In genomic region chr11:133441964-133442660, GRCh38 we compare ENCODE assay signal across 24 cellular contexts.
A peak's percentile ranks its signal among the peaks of the same experiment; 100 is the strongest.
DNase-seq lines count a peak whose midpoint lies in the region; ATAC-seq, FAIRE-seq and TF ChIP-seq lines count a peak whose summit lies in the region.
"Had no signal": no experiment of that assay in that cellular context is flagged by ENCODE, and none has a peak within 500 bp of the region (broad histone marks: within the 10 kb centered on the region; RNA-seq: fewer than 3 reads in every experiment).

No MANE protein-coding gene starts in this region.

- no peaks in the 10 kb centered on the region for H3K23me2 ChIP-seq in H1 (ENCODE audit: low read depth, low read length)

- CTCF ChIA-PET in H1 (lab: Charles Lee; ENCODE audit: partially characterized antibody) (no interaction called here), PC-3 (lab: Charles Lee) (no interaction called here)
- CTCF ChIA-PET in activated CD4-positive, alpha-beta memory T cell treated with anti-CD3 and anti-CD28 coated beads for 36 hours (lab: Charles Lee), result no interaction called here

- H3K9me3 Mint-ChIP-seq in activated CD4-positive, alpha-beta memory T cell treated with anti-CD3 and anti-CD28 coated beads for 36 hours, result no peaks in the 10 kb centered on the region

- ATAC-seq in esophagus mucosa, result no peak
- no peak for ATAC-seq in PC-3
- ATAC-seq: K562 had no signal

- H3K23ac ChIP-seq in H1 (ENCODE audit: insufficient read length), result no peak overlapping the region

- no peak overlapping the region for H2AK5ac ChIP-seq in H1 (ENCODE audit: low read depth, low read length)

- BruUV-seq in PC-3 (replicated peaks; lab: Mats Ljungman, UMichigan), result no TSS peak

- no peak overlapping the region for H3K27ac Mint-ChIP-seq in activated CD4-positive, alpha-beta memory T cell treated with anti-CD3 and anti-CD28 coated beads for 36 hours
- H3K27ac Mint-ChIP-seq: CD4-positive, CD25-positive, alpha-beta regulatory T cell; CD8-positive, alpha-beta memory T cell had no signal

- no peaks in the 10 kb centered on the region for H3K9me2 ChIP-seq in PC-3 (replicated peaks; ENCODE audit: low read length)

- H3K27me3 ChIP-seq in HUES48 (ENCODE audit: control insufficient read depth, insufficient read depth, low read length) (no peaks in the 10 kb centered on the region), H1 (replicated peaks in 1 of 4; ENCODE audit: control insufficient read depth in 3 of 4, extremely low read depth in 1 of 4, insufficient read depth in 3 of 4, low read length in 3 of 4) (no peaks in the 10 kb centered on the region), iPS-18a (ENCODE audit: control insufficient read depth, insufficient read depth, low read length) (no peaks in the 10 kb centered on the region), PC-3 (ENCODE audit: low read length) (peaks cover 2% of the 10 kb centered on the region; the same call in 1 of the 2 replicates)

- H3K79me2 ChIP-seq in H1 (ENCODE audit: control insufficient read depth in 1 of 2, insufficient read depth in 2 of 2, low read length in 2 of 2) (no peaks in the 10 kb centered on the region), PC-3 (ENCODE audit: low read length) (no peaks in the 10 kb centered on the region)

- H3K14ac ChIP-seq in H1 (ENCODE audit: insufficient read length), result no peak overlapping the region

- no peak for TF ChIP-seq EP300 in H1 (IDR thresholded peaks at IDR 0.05; ENCODE audit: borderline replicate concordance in 1 of 2, low read depth in 2 of 2, low read length in 2 of 2)

- H2BK5ac ChIP-seq in H1 (ENCODE audit: low read depth, low read length), result peak overlapping the region; percentile 69; the same call in 1 of the 2 replicates

- H2BK120ac ChIP-seq in H1 (replicated peaks; ENCODE audit: low read depth, low read length), result no peak overlapping the region

- no peak overlapping the region for H3K56ac ChIP-seq in H1 (replicated peaks; ENCODE audit: insufficient read length, low read depth, low read length)

- POLR2A ChIA-PET in H1 (lab: Charles Lee; ENCODE audit: partially characterized antibody), result interaction anchor here (1.3 kb wide), 1 partner anchor 102 kb away, joined by 4 read pairs; no protein-coding TSS in a partner anchor
- POLR2A ChIA-PET in PC-3 (lab: Charles Lee; ENCODE audit: unreplicated experiment), result no interaction called here
- POLR2A ChIA-PET in activated CD4-positive, alpha-beta memory T cell treated with anti-CD3 and anti-CD28 coated beads for 36 hours (lab: Charles Lee), result no interaction called here

- TF ChIP-seq POLR2A in H1 (IDR thresholded peaks at IDR 0.05; ENCODE audit: control extremely low read depth in 1 of 2, low read depth in 2 of 2, low read length in 2 of 2), result no peak

- no peaks in the 10 kb centered on the region for H3K27me3 Mint-ChIP-seq in activated CD4-positive, alpha-beta memory T cell treated with anti-CD3 and anti-CD28 coated beads for 36 hours
- H3K27me3 Mint-ChIP-seq: CD8-positive, alpha-beta memory T cell had no signal

- H4K91ac ChIP-seq in H1 (replicated peaks; ENCODE audit: insufficient read length, low read length), result no peak overlapping the region

- H3K4me3 ChIP-seq in HUES48 (ENCODE audit: low read depth, low read length) (peak overlapping the region; percentile 14; the same call in 1 of the 2 replicates), H1 (ENCODE audit: extremely low read depth in 1 of 4, insufficient read depth in 2 of 4, low read depth in 3 of 4, low read length in 4 of 4) (peak overlapping the region in 1 of 4 experiments; percentile 1; a peak in 1 of 8 replicates), iPS-18a (ENCODE audit: low read length) (peak overlapping the region; percentile 46), PC-3 (ENCODE audit: low read length) (no peak overlapping the region), coronary artery (no peak overlapping the region)
- H3K4me3 ChIP-seq: GM23248, K562 had no signal

- TF ChIP-seq RAD21 in H1 (IDR thresholded peaks at IDR 0.05 in 1 of 2, conservative IDR thresholded peaks at IDR 0.05 in 1 of 2; ENCODE audit: low read depth in 2 of 2, low read length in 2 of 2), result no peak

- H3K18ac ChIP-seq in H1 (ENCODE audit: extremely low read depth, low read length), result no peak overlapping the region

- H4K20me1 ChIP-seq in H1 (replicated peaks in 1 of 2; ENCODE audit: control insufficient read depth in 1 of 2, insufficient read depth in 2 of 2, low read length in 2 of 2) (no peaks in the 10 kb centered on the region), PC-3 (ENCODE audit: low read length) (no peaks in the 10 kb centered on the region)

- no peak for TF ChIP-seq CTCF in H1 (IDR thresholded peaks at IDR 0.05; ENCODE audit: control extremely low read depth in 1 of 3, insufficient read depth in 1 of 3, low read depth in 1 of 3, low read length in 3 of 3)
- no peak for TF ChIP-seq CTCF in PC-3 (conservative IDR thresholded peaks at IDR 0.05; ENCODE audit: low read depth, low read length)
- no peak for TF ChIP-seq CTCF in coronary artery (IDR thresholded peaks at IDR 0.05)

- no peaks in the 10 kb centered on the region for H3K36me3 Mint-ChIP-seq in activated CD4-positive, alpha-beta memory T cell treated with anti-CD3 and anti-CD28 coated beads for 36 hours
- H3K36me3 Mint-ChIP-seq: CD4-positive, CD25-positive, alpha-beta regulatory T cell; CD8-positive, alpha-beta memory T cell had no signal

- H3K79me1 ChIP-seq in H1 (ENCODE audit: low read depth, low read length), result no peaks in the 10 kb centered on the region

- H3K9ac ChIP-seq in HUES48 (ENCODE audit: low read depth, low read length) (peak overlapping the region; percentile 18; the same call in 1 of the 2 replicates), H1 (replicated peaks in 1 of 4; ENCODE audit: extremely low read depth in 1 of 4, low read depth in 3 of 4, low read length in 3 of 4) (no peak overlapping the region), iPS-18a (ENCODE audit: low read length) (peak overlapping the region; percentile 17), PC-3 (ENCODE audit: low read length) (no peak overlapping the region)
- H3K9ac ChIP-seq: GM23248 had no signal

- H3K4me1 ChIP-seq in HUES48 (ENCODE audit: control insufficient read depth, insufficient read depth, low read length) (peaks cover 30% of the 10 kb centered on the region), H1 (replicated peaks in 1 of 4; ENCODE audit: control insufficient read depth in 3 of 4, insufficient read depth in 4 of 4, low read length in 3 of 4) (peaks cover 0 to 11% (median 6%) of the 10 kb centered on the region in 4 experiments; a peak in 5 of 7 replicates), iPS-18a (ENCODE audit: control insufficient read depth, low read depth, low read length) (peaks cover 23% of the 10 kb centered on the region), PC-3 (ENCODE audit: insufficient read depth, low read length) (no peaks in the 10 kb centered on the region)
- H3K4me1 ChIP-seq: BE2C had no signal

- no peak overlapping the region for H2AFZ ChIP-seq in H1 (ENCODE audit: low read length)
- H2AFZ ChIP-seq in PC-3 (ENCODE audit: low read length), result no peak overlapping the region
- H2AFZ ChIP-seq: GM23248 had no signal

- H2BK15ac ChIP-seq in H1 (ENCODE audit: low read length), result no peak overlapping the region

- peak overlapping the region in 1 of 2 experiments; percentile 4; a peak in 1 of 4 replicates for H3K4me2 ChIP-seq in H1 (ENCODE audit: insufficient read depth in 1 of 2, low read depth in 2 of 2, low read length in 2 of 2)
- H3K4me2 ChIP-seq in PC-3 (ENCODE audit: low read length), result no peak overlapping the region

- peak overlapping the region; percentile 85 for H3K27ac ChIP-seq in HUES48 (ENCODE audit: low read depth, low read length)
- H3K27ac ChIP-seq in H1 (ENCODE audit: low read depth, low read length), result 0 out of 2 replicates have a peak overlapping the region, but pooled peaks have one; percentile 50
- peak overlapping the region; percentile 64 for H3K27ac ChIP-seq in iPS-18a (ENCODE audit: low read length)
- H3K27ac ChIP-seq in PC-3 (ENCODE audit: low read length), result no peak overlapping the region
- no peak overlapping the region for H3K27ac ChIP-seq in coronary artery
- H3K27ac ChIP-seq: GM23248 had no signal

- intact Hi-C loops in PC-3 (cut with micrococcal nuclease), result no loop called here
- intact Hi-C loops in activated CD4-positive, alpha-beta memory T cell treated with anti-CD3 and anti-CD28 coated beads for 36 hours (cut with micrococcal nuclease), result no loop called here

- no peak for DNase-seq in H1 (ENCODE audit: low read depth in 1 of 2, low spot score in 2 of 2)
- no peak for DNase-seq in PC-3
- no peak for DNase-seq in activated CD4-positive, alpha-beta memory T cell treated with anti-CD3 and anti-CD28 coated beads for 36 hours
- DNase-seq in coronary artery (ENCODE audit: low spot score), result no peak
- DNase-seq: ACHN; BE2C; C1 segment of cervical spinal cord; CD4-positive, CD25-positive, alpha-beta regulatory T cell; CD8-positive, alpha-beta memory T cell; COR-L47; DMS 273 treated with DMSO at 0.1 percent for 48 hours; DMS53; DND-41; EL; GM23248; H7; IMR-90 had no signal

- H2BK20ac ChIP-seq in H1 (ENCODE audit: low read length), result no peak overlapping the region

- 35% methylated on average over 1 of the region's 1 CpG; no CpG with 5 or more reads in 1 of the 2 experiments for WGBS in H1 (ENCODE audit: extremely low coverage in 1 of 2, insufficient coverage in 1 of 2, insufficient read length in 1 of 2, insufficient replicate concordance in 2 of 2, low coverage in 1 of 2, low lambda C conversion rate in 2 of 2, missing lambda C conversion rate in 1 of 2), 2 experiments

- FAIRE-seq in H1 (lab: Jason Lieb, UNC), result no peak
- FAIRE-seq: A204.1, G401.6, GM12891, K562 had no signal

- no peaks in the 10 kb centered on the region for H3F3A ChIP-seq in PC-3 (ENCODE audit: low read length, unreplicated experiment)

- no peak overlapping the region for H4K5ac ChIP-seq in H1 (ENCODE audit: insufficient read length, low read depth, low read length)

- H3K36me3 ChIP-seq in HUES48 (ENCODE audit: control insufficient read depth, insufficient read depth, low read length) (no peaks in the 10 kb centered on the region), H1 (ENCODE audit: control insufficient read depth in 2 of 4, insufficient read depth in 4 of 4, low read length in 3 of 4) (no peaks in the 10 kb centered on the region; a peak in 1 of 8 replicates), iPS-18a (ENCODE audit: control insufficient read depth, low read depth, low read length) (no peaks in the 10 kb centered on the region), PC-3 (ENCODE audit: low read depth, low read length) (no peaks in the 10 kb centered on the region)
- H3K36me3 ChIP-seq: BE2C had no signal

- H2BK12ac ChIP-seq in H1 (ENCODE audit: low read depth, low read length), result no peak overlapping the region

- H3K9me3 ChIP-seq in HUES48 (ENCODE audit: control insufficient read depth, insufficient read depth, low read length) (no peaks in the 10 kb centered on the region), H1 (ENCODE audit: insufficient read depth in 2 of 2, low read depth in 1 of 2, low read length in 1 of 2) (no peaks in the 10 kb centered on the region), iPS-18a (ENCODE audit: control insufficient read depth, low read depth, low read length) (no peaks in the 10 kb centered on the region), PC-3 (ENCODE audit: low read length) (peaks cover 31% of the 10 kb centered on the region)
- H3K9me3 ChIP-seq: BE2C had no signal

- no peak overlapping the region for H4K8ac ChIP-seq in H1 (ENCODE audit: extremely low read depth, insufficient read depth, low read length)

- no peak overlapping the region for H3K4me3 Mint-ChIP-seq in activated CD4-positive, alpha-beta memory T cell treated with anti-CD3 and anti-CD28 coated beads for 36 hours
- H3K4me3 Mint-ChIP-seq: CD4-positive, CD25-positive, alpha-beta regulatory T cell; CD8-positive, alpha-beta memory T cell had no signal

- no peaks in the 10 kb centered on the region for H3K4me1 Mint-ChIP-seq in activated CD4-positive, alpha-beta memory T cell treated with anti-CD3 and anti-CD28 coated beads for 36 hours (ENCODE audit: low read depth)
- H3K4me1 Mint-ChIP-seq: CD4-positive, CD25-positive, alpha-beta regulatory T cell; CD8-positive, alpha-beta memory T cell had no signal

- no peak overlapping the region for H3K4ac ChIP-seq in H1 (replicated peaks; ENCODE audit: insufficient read length, low read depth, low read length)

Comparison
In these comparisons a context has a peak if more than half of its experiments do, and no peak if none do; other contexts are left out.
1. H3K27ac ChIP-seq: peak in HUES48 (single experiment), H1 (single experiment) and iPS-18a (single experiment); none in PC-3 (single experiment) and coronary artery (0 of 2).
2. H3K4me3 ChIP-seq: peak in HUES48 (single experiment) and iPS-18a (single experiment); none in PC-3 (single experiment) and coronary artery (single experiment).
3. H3K9ac ChIP-seq: peak in HUES48 (single experiment) and iPS-18a (single experiment); none in H1 (0 of 4) and PC-3 (single experiment).